In the genomic region with DNA sequence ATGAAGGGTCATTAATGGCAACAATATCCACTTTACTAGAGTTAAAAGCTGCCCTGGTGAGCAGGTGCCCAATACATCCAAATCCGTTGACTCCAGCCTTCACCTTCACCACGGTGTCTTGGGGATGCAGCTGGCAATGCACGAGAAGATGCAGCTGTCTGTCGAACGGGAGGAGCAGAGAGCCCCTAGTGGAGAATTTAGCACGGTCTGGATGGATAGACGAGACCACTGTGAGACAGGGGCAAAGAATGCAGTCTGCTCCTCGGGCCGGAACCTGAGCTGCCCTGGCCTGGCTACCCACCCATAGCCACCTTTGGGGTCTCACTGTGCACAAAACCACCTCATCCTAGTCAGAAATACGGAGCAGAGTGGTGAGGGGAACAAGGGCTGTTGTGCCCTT, we compare ENCODE assay signal across 11 cellular contexts. TPM values are rescaled to one million over a fixed set of nuclear protein-coding genes. Genes with fewer than 3 reads are reported as not detected.
DNase-seq lines count a peak whose midpoint lies in the region; TF ChIP-seq lines count a peak whose summit lies in the region.
"Had no signal": no experiment of that assay in that cellular context is flagged by ENCODE, and none has a peak within 500 bp of the region (broad histone marks: within the 10 kb centered on the region; RNA-seq: fewer than 3 reads in every experiment).

No MANE protein-coding gene starts in this region.

- no peak for TF ChIP-seq POLR2A in prostate gland (IDR thresholded peaks at IDR 0.05)

- H3K79me2 ChIP-seq in SK-N-SH (ENCODE audit: insufficient read depth) = peaks cover 7% of the 10 kb centered on the region; the same call in 1 of the 2 replicates

- CTCF ChIA-PET in SK-N-SH (lab: Yijun Ruan, JAX) = interaction anchor here (0.8 to 2.0 kb wide), 9 partner anchors 10 to 371 kb away, joined by 3 to 6 read pairs (median 4); no protein-coding TSS in a partner anchor

- no peaks in the 10 kb centered on the region for H3K36me3 ChIP-seq in SK-N-SH (replicated peaks in 1 of 2; ENCODE audit: control insufficient read depth in 1 of 2, insufficient read depth in 2 of 2, low read length in 1 of 2)
- H3K36me3 ChIP-seq in prostate gland = no peaks in the 10 kb centered on the region
- H3K36me3 ChIP-seq: neutrophil had no signal

- no peak for TF ChIP-seq EP300 in SK-N-SH (IDR thresholded peaks at IDR 0.05; ENCODE audit: borderline replicate concordance in 1 of 2, low read depth in 1 of 2, low read length in 1 of 2)

- H3K4me3 ChIP-seq in AG09309 (ENCODE audit: control insufficient read depth, low read depth, low read length) = no peak overlapping the region
- H3K4me3 ChIP-seq in SK-N-SH (ENCODE audit: low read depth in 2 of 2, low read length in 1 of 2) = no peak overlapping the region
- H3K4me3 ChIP-seq in prostate gland = no peak overlapping the region

- peak; percentile 28 for TF ChIP-seq RAD21 in SK-N-SH (IDR thresholded peaks at IDR 0.05; ENCODE audit: low read length)

- 13% methylated on average over 10 of the region's 10 CpGs for WGBS in SK-N-SH (ENCODE audit: low lambda C conversion rate)
- 39% methylated on average over 10 of the region's 10 CpGs for WGBS in prostate gland

- intact Hi-C loops in prostate gland (cut with DNase I) = no loop called here

- no peaks in the 10 kb centered on the region for H4K20me1 ChIP-seq in SK-N-SH (ENCODE audit: insufficient read depth)

- peak overlapping the region; percentile 99; the same call in 1 of the 2 replicates for H2AFZ ChIP-seq in SK-N-SH (ENCODE audit: low read depth)

- H3K27ac ChIP-seq in SK-N-SH (ENCODE audit: low read depth in 2 of 2, low read length in 1 of 2) (peak overlapping the region in 1 of 2 experiments; percentile 85; a peak in 3 of 4 replicates), prostate gland (no peak overlapping the region)
- H3K27ac ChIP-seq: neutrophil had no signal

- peaks cover 15% of the 10 kb centered on the region for H3F3A ChIP-seq in SK-N-SH (replicated peaks; ENCODE audit: insufficient read depth)

- DNase-seq in AG09309 (ENCODE audit: low read depth) (no peak), HCEC 1CT (peak; percentile 40), SK-N-SH (peak; percentile 36), iPS DF 19.7 (ENCODE audit: low read depth, low spot score) (peak; percentile 40), superior temporal gyrus (ENCODE audit: extremely low spot score) (no peak), C1 segment of cervical spinal cord (lab: John Stamatoyannopoulos, UW) (no peak), prostate gland (ENCODE audit: low spot score) (no peak), midbrain (lab: John Stamatoyannopoulos, UW) (no peak)
- DNase-seq: COR-L47, NCI-H1105 had no signal

- peak overlapping the region; percentile 57; the same call in 1 of the 2 replicates for H3K9ac ChIP-seq in SK-N-SH

- H3K4me1 ChIP-seq in SK-N-SH (ENCODE audit: control insufficient read depth in 1 of 2, insufficient read depth in 2 of 2, low read depth in 1 of 2, low read length in 1 of 2) = peaks cover 0 to 13% of the 10 kb centered on the region in 2 experiments; a peak in 1 of 4 replicates
- H3K4me1 ChIP-seq in prostate gland (replicated peaks) = no peaks in the 10 kb centered on the region

- H3K9me2 ChIP-seq in SK-N-SH = no peaks in the 10 kb centered on the region

- peak; percentile 21 for TF ChIP-seq CTCF in AG09309 (IDR thresholded peaks at IDR 0.05; ENCODE audit: control insufficient read depth, insufficient read depth, low read depth, low read length, missing control alignments)
- peak; percentile 69 for TF ChIP-seq CTCF in SK-N-SH (IDR thresholded peaks at IDR 0.05)
- TF ChIP-seq CTCF in prostate gland (IDR thresholded peaks at IDR 0.05) = no peak

- H3K27me3 ChIP-seq in SK-N-SH (ENCODE audit: insufficient read depth) = no peaks in the 10 kb centered on the region
- H3K27me3 ChIP-seq in prostate gland (replicated peaks; ENCODE audit: insufficient read depth) = no peaks in the 10 kb centered on the region
- H3K27me3 ChIP-seq: neutrophil had no signal

- H3K9me3 ChIP-seq in SK-N-SH (no peaks in the 10 kb centered on the region), prostate gland (no peaks in the 10 kb centered on the region)
- H3K9me3 ChIP-seq: neutrophil had no signal

- POLR2A ChIA-PET in SK-N-SH (lab: Yijun Ruan, JAX) = no interaction called here

- H3K4me2 ChIP-seq in SK-N-SH = peak overlapping the region; percentile 64

TF ChIP-seq in SK-N-SH, 30 proteins besides CTCF, POLR2A, EP300 and RAD21:
- TF ChIP-seq FOSL2 (IDR thresholded peaks at IDR 0.05; ENCODE audit: borderline replicate concordance, low read depth) = peak; percentile 28; the same call in 1 of the 2 replicates
- TF ChIP-seq JUND (IDR thresholded peaks at IDR 0.05) = no peak

RNA-seq across cellular contexts. Expression of gene ADRA1B, which starts 35.1 kb away (rescaled TPM):
- 1.9 and 2.2 TPM in 2 replicates for polyA plus RNA-seq in SK-N-SH (2012; rRNA removed)
- 0.91 and 2.0 TPM in 2 replicates for polyA plus RNA-seq in SK-N-SH (2012; cell fraction: cytosol; rRNA removed)
- polyA plus RNA-seq in SK-N-SH (2012; cell fraction: nucleus; rRNA removed) = 1.2 and 2.4 TPM in 2 replicates
- under 1 TPM; 0.14 to 0.74 TPM for total RNA-seq in prostate gland

RNA-seq across cellular contexts. Expression of gene TTC1, which starts 57.6 kb away (rescaled TPM):
- polyA plus RNA-seq in SK-N-SH (2012; rRNA removed) = 37.0 and 42.1 TPM in 2 replicates
- polyA plus RNA-seq in SK-N-SH (2012; cell fraction: cytosol; rRNA removed) = 47.8 and 64.8 TPM in 2 replicates
- polyA plus RNA-seq in SK-N-SH (2012; cell fraction: nucleus; rRNA removed) = 23.2 and 23.4 TPM in 2 replicates
- 10 to 100 TPM; 30.6 to 34.2 TPM for total RNA-seq in prostate gland

Comparison
In these comparisons a context has a peak if more than half of its experiments do, and no peak if none do; other contexts are left out.
1. DNase-seq: peak in HCEC 1CT (single experiment), SK-N-SH (single experiment) and iPS DF 19.7 (single experiment); none in AG09309 (single experiment), superior temporal gyrus (single experiment), C1 segment of cervical spinal cord (0 of 14), prostate gland (single experiment) and midbrain (single experiment).
2. CTCF ChIP-seq: peak in AG09309 (single experiment) and SK-N-SH (single experiment); none in prostate gland (0 of 4).